ENCODE assay signal across 11 cellular contexts in the genomic region with DNA sequence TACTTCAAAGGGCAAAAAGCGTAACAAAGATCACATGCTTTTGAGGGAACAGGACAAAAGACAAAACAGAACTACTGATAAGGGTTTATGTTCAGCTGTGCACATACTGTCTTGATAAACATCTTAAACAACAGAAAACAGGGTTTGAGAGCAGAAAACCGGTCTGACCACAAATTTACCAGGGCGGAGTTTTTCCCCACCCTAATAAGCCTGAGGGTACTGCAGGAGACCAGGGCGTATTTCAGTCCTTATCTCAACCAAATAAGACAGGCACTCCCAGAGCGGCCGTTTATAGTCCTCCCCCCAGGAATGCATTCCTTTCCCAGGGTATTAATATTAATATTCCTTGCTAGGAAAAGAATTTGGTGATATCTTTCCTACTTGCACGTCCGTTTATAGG. TPM values are rescaled to one million over a fixed set of nuclear protein-coding genes. Genes with fewer than 3 reads are reported as not detected.
"Had no signal": no experiment of that assay in that cellular context is flagged by ENCODE, and none has a peak within 500 bp of the region (broad histone marks: within the 10 kb centered on the region; RNA-seq: fewer than 3 reads in every experiment).

No MANE protein-coding gene starts in this region.

RNA-seq across cellular contexts. Expression of gene ZNF648, which starts 16.0 kb away (rescaled TPM):
- total RNA-seq: OCI-LY7, PC-3, PC-9, Peyer's patch, Right ventricle myocardium inferior, Right ventricle myocardium superior, RPMI7951, SJCRH30, SJSA1, T-cell had no signal
- polyA plus RNA-seq: SK-N-SH had no signal
